In the genomic region with DNA sequence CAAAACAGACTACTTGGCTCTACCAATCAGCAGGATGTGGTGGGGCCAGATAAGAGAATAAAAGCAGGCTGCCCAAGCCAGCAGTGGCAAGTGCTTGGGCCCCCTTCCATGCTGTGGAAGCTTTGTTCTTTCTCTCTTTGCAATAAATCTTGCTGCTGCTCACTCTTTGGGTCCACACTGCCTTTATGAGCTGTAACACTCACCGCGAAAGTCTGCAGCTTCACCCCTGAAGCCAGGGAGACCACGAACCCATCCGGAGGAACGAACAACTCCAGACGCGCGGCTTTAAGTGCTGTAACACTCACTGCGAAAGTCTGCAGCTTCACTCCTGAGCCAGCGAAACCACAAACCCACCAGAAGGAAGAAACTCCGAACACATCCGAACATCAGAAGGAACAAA, we compare ENCODE assay signal across 8 cellular contexts. TPM values are rescaled to one million over a fixed set of nuclear protein-coding genes. Genes with fewer than 3 reads are reported as not detected.
DNase-seq lines count a peak whose midpoint lies in the region; ATAC-seq lines count a peak whose summit lies in the region.
"Not testable (repeated sequence)": the region's sequence is repeated elsewhere in the genome, so short reads cannot be mapped to it uniquely, and the experiment has no call there.

No MANE protein-coding gene starts in this region.

- not testable (repeated sequence) for H3K27me3 Mint-ChIP-seq in activated naive CD4-positive, alpha-beta T cell treated with anti-CD3 and anti-CD28 coated beads for 36 hours (ENCODE audit: low read depth); immature natural killer cell (ENCODE audit: low read depth in 3 of 3)

- peak overlapping the region; percentile 61 for H3K4me3 Mint-ChIP-seq in activated naive CD4-positive, alpha-beta T cell treated with anti-CD3 and anti-CD28 coated beads for 36 hours
- H3K4me3 Mint-ChIP-seq in immature natural killer cell, result peak overlapping the region; percentile 74 to 89 (median 83)

- DNase-seq in EH (ENCODE audit: low read depth) (peak; percentile 25), NOMO-1 treated with DMSO at 0.1 percent for 48 hours (lab: John Stamatoyannopoulos, UW; ENCODE audit: unreplicated experiment) (peak; percentile 39), immature natural killer cell (peak; percentile 52 to 57 (median 56))
- DNase-seq in activated CD4-positive, CD25-positive, alpha-beta regulatory T cell treated with anti-CD3 and anti-CD28 coated beads, Interleukin-2, amount 50 U/mL, for 72 hours, result peak; percentile 33
- DNase-seq in activated CD8-positive, alpha-beta memory T cell treated with anti-CD3 and anti-CD28 coated beads, Interleukin-2, amount 50 U/mL, for 4 hours, result peak; percentile 30
- peak; percentile 33 for DNase-seq in activated naive CD4-positive, alpha-beta T cell treated with anti-CD3 and anti-CD28 coated beads for 36 hours
- peak; percentile 24 for DNase-seq in stimulated activated CD4-positive, alpha-beta T cell treated with anti-CD3 and anti-CD28 coated beads, Interleukin-4, amount 100 ng/mL, for 1 hour
- DNase-seq in stimulated activated naive CD8-positive, alpha-beta T cell treated with anti-CD3 and anti-CD28 coated beads, Interleukin-15, Interleukin-2, amounts not matched to agents 100 U/mL and 50 U/mL, for 24 hours, result peak; percentile 39

- not testable (repeated sequence) for ATAC-seq in stimulated activated naive CD8-positive, alpha-beta T cell treated with anti-CD3 and anti-CD28 coated beads, Interleukin-15, Interleukin-2, amounts not matched to agents 100 U/mL and 50 U/mL, for 24 hours

- H3K27ac Mint-ChIP-seq in activated naive CD4-positive, alpha-beta T cell treated with anti-CD3 and anti-CD28 coated beads for 36 hours, result not testable (repeated sequence)
- H3K27ac Mint-ChIP-seq in immature natural killer cell, result peak overlapping the region; percentile 10 to 85 (median 39)

- CTCF ChIA-PET in activated naive CD4-positive, alpha-beta T cell treated with anti-CD3 and anti-CD28 coated beads for 36 hours (lab: Charles Lee), result interaction anchor here (0.6 to 1.7 kb wide), 4 partner anchors 9 to 65 kb away, joined by 3 to 6 read pairs (median 4); no protein-coding TSS in a partner anchor

- H3K4me1 Mint-ChIP-seq in activated naive CD4-positive, alpha-beta T cell treated with anti-CD3 and anti-CD28 coated beads for 36 hours (ENCODE audit: low read depth), result peaks cover 12% of the 10 kb centered on the region
- peaks cover 11 to 14% of the 10 kb centered on the region in 2 donors for H3K4me1 Mint-ChIP-seq in immature natural killer cell

- not testable (repeated sequence) for H3K36me3 Mint-ChIP-seq in activated naive CD4-positive, alpha-beta T cell treated with anti-CD3 and anti-CD28 coated beads for 36 hours (ENCODE audit: low read depth); immature natural killer cell

- H3K9me3 Mint-ChIP-seq in activated naive CD4-positive, alpha-beta T cell treated with anti-CD3 and anti-CD28 coated beads for 36 hours; immature natural killer cell: not testable (repeated sequence)

- intact Hi-C loops in activated naive CD4-positive, alpha-beta T cell treated with anti-CD3 and anti-CD28 coated beads for 36 hours (cut with micrococcal nuclease), result loop anchor here (1.0 kb wide), 1 partner anchor 64 kb away; no protein-coding TSS in a partner anchor

RNA-seq across cellular contexts. Expression of gene ASXL2, which starts 38.1 kb away (rescaled TPM):
- total RNA-seq in activated naive CD4-positive, alpha-beta T cell treated with anti-CD3 and anti-CD28 coated beads for 36 hours, result 10 to 100 TPM; 25.2 to 29.1 TPM
- polyA plus RNA-seq in immature natural killer cell, result 10 to 100 TPM in 1 of 3 donors, 1 to 10 TPM in 2; 3.1 to 15.6 (median 4.7) TPM
